16 cellular contexts compared by ENCODE assay signal in genomic region chr17:76827736-76828135, GRCh38. TPM values are rescaled to one million over a fixed set of nuclear protein-coding genes. Genes with fewer than 3 reads are reported as not detected.
DNase-seq lines count a peak whose midpoint lies in the region; ATAC-seq and TF ChIP-seq lines count a peak whose summit lies in the region.
"Had no signal": no experiment of that assay in that cellular context is flagged by ENCODE, and none has a peak within 500 bp of the region (broad histone marks: within the 10 kb centered on the region; RNA-seq: fewer than 3 reads in every experiment).

No MANE protein-coding gene starts in this region.

- no peaks in the 10 kb centered on the region for H3K4me1 ChIP-seq in RWPE2 (ENCODE audit: insufficient read depth, poor library complexity, severe bottlenecking)
- H3K4me1 ChIP-seq in thyroid gland: no peaks in the 10 kb centered on the region
- H3K4me1 ChIP-seq: BE2C, Caco-2 had no signal

- peak; percentile 27; the same call in 2 of the 3 replicates for ATAC-seq in RWPE2 (ENCODE audit: low read depth)

- in situ Hi-C loops in G401 (cut with HindIII; ENCODE audit: low sequenced_read_pairs): no loop called here

- DNase-seq in G401 (ENCODE audit: low spot score) (peak; percentile 28), RWPE2 (ENCODE audit: low spot score) (no peak), cerebellar cortex (ENCODE audit: low spot score) (peak; percentile 21), thyroid gland (peak; percentile 49 to 51), NOMO-1 treated with DMSO at 0.1 percent for 48 hours (lab: John Stamatoyannopoulos, UW; ENCODE audit: unreplicated experiment) (no peak), activated T-cell treated with anti-CD3 and anti-CD28 coated beads for 4 hours (no peak)
- no peak for DNase-seq in activated T-cell treated with anti-CD3 and anti-CD28 coated beads, Interleukin-2, amount 50 U/mL, for 48 hours
- DNase-seq: BE2C; Caco-2; CD8-positive, alpha-beta memory T cell; DND-41; GF-D8; GM23248; H7; IMR-90 had no signal

- H3K4me3 ChIP-seq in RWPE2 (ENCODE audit: severe bottlenecking): no peak overlapping the region
- H3K4me3 ChIP-seq in thyroid gland (replicated peaks in 1 of 3): no peak overlapping the region
- H3K4me3 ChIP-seq: GM23248 had no signal

- H3K27me3 ChIP-seq in RWPE2 (ENCODE audit: insufficient read depth, poor library complexity, severe bottlenecking) (no peaks in the 10 kb centered on the region), thyroid gland (no peaks in the 10 kb centered on the region)
- H3K27me3 ChIP-seq: BE2C had no signal

- WGBS in thyroid gland, 2 donors: 42 to 53% methylated on average over 14 of the region's 14 CpGs

- no peak for TF ChIP-seq POLR2A in thyroid gland (IDR thresholded peaks at IDR 0.05)

- intact Hi-C loops in thyroid gland (cut with DNase I): no loop called here

- no peaks in the 10 kb centered on the region for H3K36me3 ChIP-seq in RWPE2 (ENCODE audit: low read depth)
- no peaks in the 10 kb centered on the region for H3K36me3 ChIP-seq in thyroid gland
- H3K36me3 ChIP-seq: BE2C had no signal

- no peak for TF ChIP-seq CTCF in RWPE2 (IDR thresholded peaks at IDR 0.05; ENCODE audit: poor library complexity, severe bottlenecking)
- TF ChIP-seq CTCF in thyroid gland (IDR thresholded peaks at IDR 0.05): no peak

- H3K9me3 ChIP-seq in RWPE2 (ENCODE audit: severe bottlenecking) (no peaks in the 10 kb centered on the region), thyroid gland (no peaks in the 10 kb centered on the region)
- H3K9me3 ChIP-seq: BE2C, Caco-2 had no signal

- H3K27ac ChIP-seq in RWPE2 (ENCODE audit: poor library complexity, severe bottlenecking): no peak overlapping the region
- H3K27ac ChIP-seq in thyroid gland: no peak overlapping the region
- H3K27ac ChIP-seq: GM23248 had no signal

RNA-seq across cellular contexts. Expression of gene MGAT5B, which starts 40.5 kb away (rescaled TPM):
- total RNA-seq in G401 (2014; rRNA removed; shearing (Covaris generic)): 0.80 and 3.7 TPM in 2 replicates
- 1 to 10 TPM in 1 of 4 donors, under 1 TPM in 2, not detected in 1; 0.22 to 7.4 (median 0.73) TPM for total RNA-seq in thyroid gland
- total RNA-seq: HT-29 had no signal

Comparison
In these comparisons a context has a peak if more than half of its experiments do, and no peak if none do; other contexts are left out.
1. DNase-seq: peak in G401 (single experiment), cerebellar cortex (single experiment) and thyroid gland (2 of 2); none in RWPE2 (single experiment), activated T-cell treated with anti-CD3 and anti-CD28 coated beads, Interleukin-2, amount 50 U/mL, for 48 hours (0 of 2), NOMO-1 treated with DMSO at 0.1 percent for 48 hours (single experiment) and activated T-cell treated with anti-CD3 and anti-CD28 coated beads for 4 hours (single experiment).